ENCODE assay signal across 31 cellular contexts in the genomic region with DNA sequence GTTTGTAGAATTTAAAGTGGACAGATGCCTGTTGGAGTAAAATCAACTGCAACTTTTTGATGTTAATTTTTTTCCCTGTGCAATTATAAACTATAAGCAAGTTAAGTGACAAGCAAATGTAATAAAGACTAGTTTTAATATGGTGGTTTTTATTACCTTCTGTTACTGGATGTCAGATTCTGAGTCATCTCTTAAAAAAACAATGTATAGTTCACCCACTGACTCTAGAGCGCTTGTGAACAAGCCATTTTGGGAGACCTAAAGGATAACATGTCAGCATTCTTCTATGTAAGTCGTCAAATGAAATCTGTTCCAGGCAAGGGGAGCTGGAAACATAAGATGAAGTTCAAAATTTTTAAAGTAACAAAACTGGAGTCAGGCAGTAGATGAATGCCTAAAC.
DNase-seq lines count a peak whose midpoint lies in the region; ATAC-seq, FAIRE-seq and TF ChIP-seq lines count a peak whose summit lies in the region.
"Had no signal": no experiment of that assay in that cellular context is flagged by ENCODE, and none has a peak within 500 bp of the region (broad histone marks: within the 10 kb centered on the region; RNA-seq: fewer than 3 reads in every experiment).

No MANE protein-coding gene starts in this region.

- no peaks in the 10 kb centered on the region for H4K20me1 ChIP-seq in astrocyte (ENCODE audit: insufficient read depth, low read length)

- H3K9ac ChIP-seq in astrocyte (ENCODE audit: low read length), result peak overlapping the region; percentile 25

- H3K4me3 ChIP-seq in astrocyte (ENCODE audit: insufficient read depth, low read depth, low read length) (no peak overlapping the region), retinal pigment epithelial cell (ENCODE audit: low read length) (no peak overlapping the region), WERI-Rb-1 (ENCODE audit: low read depth, low read length) (no peak overlapping the region)
- H3K4me3 ChIP-seq: adrenal gland, GM23338, heart right ventricle, ovary, thoracic aorta had no signal

- H3K4me3 Mint-ChIP-seq in astrocyte (ENCODE audit: unreplicated experiment), result no peak overlapping the region
- H3K4me3 Mint-ChIP-seq: activated CD8-positive, alpha-beta T cell treated with anti-CD3 and anti-CD28 coated beads, Interleukin-2, amount 10 ng/mL, durations not matched to agents 7 days and 5 days; CD4-positive, CD25-positive, alpha-beta regulatory T cell; GM23338; memory B cell; naive thymus-derived CD4-positive, alpha-beta T cell had no signal

- no peak overlapping the region for H2AFZ ChIP-seq in astrocyte (ENCODE audit: low read depth, low read length)

- H3K36me3 ChIP-seq in astrocyte (ENCODE audit: insufficient read depth, low read length) (no peaks in the 10 kb centered on the region), WERI-Rb-1 (no peaks in the 10 kb centered on the region)
- H3K36me3 ChIP-seq: adrenal gland, heart right ventricle, ovary, thoracic aorta had no signal

- peaks cover 33% of the 10 kb centered on the region for H3K4me1 ChIP-seq in astrocyte (ENCODE audit: insufficient read depth, low read length)
- H3K4me1 ChIP-seq: adrenal gland, heart right ventricle had no signal

- H3K9me3 Mint-ChIP-seq in astrocyte (ENCODE audit: unreplicated experiment), result no peaks in the 10 kb centered on the region
- H3K9me3 Mint-ChIP-seq: CD4-positive, CD25-positive, alpha-beta regulatory T cell; GM23338; memory B cell had no signal

- TF ChIP-seq CTCF in astrocyte (IDR thresholded peaks at IDR 0.05; ENCODE audit: insufficient read depth, low read depth, low read length), result no peak
- no peak for TF ChIP-seq CTCF in retinal pigment epithelial cell (conservative IDR thresholded peaks at IDR 0.05; ENCODE audit: low read depth, low read length)
- no peak for TF ChIP-seq CTCF in WERI-Rb-1 (IDR thresholded peaks at IDR 0.05; ENCODE audit: low read depth, low read length)

- no peak for FAIRE-seq in astrocyte (lab: Jason Lieb, UNC)
- FAIRE-seq: TTC549 had no signal

- H3K79me2 ChIP-seq in astrocyte (ENCODE audit: insufficient read depth, low read length), result no peaks in the 10 kb centered on the region

- no peaks in the 10 kb centered on the region for H3K27me3 ChIP-seq in astrocyte (ENCODE audit: insufficient read depth, low read length)
- no peaks in the 10 kb centered on the region for H3K27me3 ChIP-seq in WERI-Rb-1 (ENCODE audit: insufficient read depth, low read depth, severe bottlenecking)
- H3K27me3 ChIP-seq: adrenal gland, heart right ventricle, ovary had no signal

- peak overlapping the region; percentile 28 for H3K4me2 ChIP-seq in astrocyte (ENCODE audit: low read length)
- H3K4me2 ChIP-seq: GM23338 had no signal

- no peak for ATAC-seq in HG02938 (IDR thresholded peaks at IDR 0.05; ENCODE audit: unreplicated experiment)
- ATAC-seq: activated CD8-positive, alpha-beta T cell treated with anti-CD3 and anti-CD28 coated beads, Interleukin-2, amount 10 ng/mL, durations not matched to agents 7 days and 5 days; GM23338; heart right ventricle; left colon; naive thymus-derived CD4-positive, alpha-beta T cell; Panc1; right cardiac atrium had no signal

- H3K36me3 Mint-ChIP-seq in astrocyte (ENCODE audit: low read depth, unreplicated experiment), result no peaks in the 10 kb centered on the region
- H3K36me3 Mint-ChIP-seq: CD4-positive, CD25-positive, alpha-beta regulatory T cell; memory B cell; naive thymus-derived CD4-positive, alpha-beta T cell had no signal

- H3K27ac Mint-ChIP-seq in astrocyte (ENCODE audit: unreplicated experiment), result no peak overlapping the region
- H3K27ac Mint-ChIP-seq: activated CD8-positive, alpha-beta T cell treated with anti-CD3 and anti-CD28 coated beads, Interleukin-2, amount 10 ng/mL, durations not matched to agents 7 days and 5 days; CD4-positive, CD25-positive, alpha-beta regulatory T cell; GM23338; memory B cell; naive thymus-derived CD4-positive, alpha-beta T cell had no signal

- peak overlapping the region; percentile 78 for H3K27ac ChIP-seq in astrocyte (ENCODE audit: low read depth, low read length)
- H3K27ac ChIP-seq in WERI-Rb-1, result no peak overlapping the region
- H3K27ac ChIP-seq: adrenal gland, heart right ventricle, ovary, thoracic aorta had no signal

- H3K9me3 ChIP-seq in astrocyte (ENCODE audit: insufficient read depth, low read depth, low read length), result no peaks in the 10 kb centered on the region
- no peaks in the 10 kb centered on the region for H3K9me3 ChIP-seq in WERI-Rb-1 (ENCODE audit: severe bottlenecking)
- H3K9me3 ChIP-seq: adrenal gland, heart right ventricle, ovary, thoracic aorta had no signal

- peaks cover 25% of the 10 kb centered on the region for H3K4me1 Mint-ChIP-seq in astrocyte (ENCODE audit: low read depth, unreplicated experiment)
- H3K4me1 Mint-ChIP-seq: CD4-positive, CD25-positive, alpha-beta regulatory T cell; memory B cell; naive thymus-derived CD4-positive, alpha-beta T cell had no signal

- no peaks in the 10 kb centered on the region for H3K27me3 Mint-ChIP-seq in astrocyte (ENCODE audit: low read depth, unreplicated experiment)
- H3K27me3 Mint-ChIP-seq: memory B cell had no signal

- DNase-seq in HCEC 1CT (peak; percentile 38), astrocyte (ENCODE audit: low read depth) (peak; percentile 27), fibroblast of the conjunctiva (ENCODE audit: low read depth) (peak; percentile 8), retinal pigment epithelial cell (ENCODE audit: low read depth) (peak; percentile 12), WERI-Rb-1 (no peak)
- no peak for DNase-seq in activated naive CD4-positive, alpha-beta T cell treated with anti-CD3 and anti-CD28 coated beads, Interleukin-2, amount 50 U/mL, for 16 hours
- DNase-seq: activated CD4-positive, alpha-beta T cell treated with anti-CD3 and anti-CD28 coated beads for 1 hour; activated CD8-positive, alpha-beta T cell treated with anti-CD3 and anti-CD28 coated beads, Interleukin-2, amount 10 ng/mL, durations not matched to agents 7 days and 5 days; activated gamma-delta T cell treated with Interleukin-2 at 50 U/mL for 16 hours; activated T-cell treated with anti-CD3 and anti-CD28 coated beads for 4 hours; adrenal gland; CD4-positive, CD25-positive, alpha-beta regulatory T cell; DMS 273 treated with DMSO at 0.1 percent for 48 hours; GF-D8; heart right ventricle; Karpas-422; left colon; naive thymus-derived CD4-positive, alpha-beta T cell; NCI-H510A; ovary; right cardiac atrium; SIG-M5; stimulated activated CD4-positive, alpha-beta T cell treated with anti-CD3 and anti-CD28 coated beads, Interleukin-12 subunit alpha, Interleukin-12 subunit beta, amount 100 ng/mL, for 4 hours; stimulated activated naive CD4-positive, alpha-beta T cell treated with Interleukin-2 at 50 U/mL for 16 hours; T-helper 1 cell had no signal

Comparison
In these comparisons a context has a peak if more than half of its experiments do, and no peak if none do; other contexts are left out.
1. DNase-seq: peak in HCEC 1CT (single experiment), astrocyte (single experiment), fibroblast of the conjunctiva (single experiment) and retinal pigment epithelial cell (single experiment); none in WERI-Rb-1 (single experiment) and activated naive CD4-positive, alpha-beta T cell treated with anti-CD3 and anti-CD28 coated beads, Interleukin-2, amount 50 U/mL, for 16 hours (single experiment).